8 cellular contexts compared by ENCODE assay signal in the genomic region with DNA sequence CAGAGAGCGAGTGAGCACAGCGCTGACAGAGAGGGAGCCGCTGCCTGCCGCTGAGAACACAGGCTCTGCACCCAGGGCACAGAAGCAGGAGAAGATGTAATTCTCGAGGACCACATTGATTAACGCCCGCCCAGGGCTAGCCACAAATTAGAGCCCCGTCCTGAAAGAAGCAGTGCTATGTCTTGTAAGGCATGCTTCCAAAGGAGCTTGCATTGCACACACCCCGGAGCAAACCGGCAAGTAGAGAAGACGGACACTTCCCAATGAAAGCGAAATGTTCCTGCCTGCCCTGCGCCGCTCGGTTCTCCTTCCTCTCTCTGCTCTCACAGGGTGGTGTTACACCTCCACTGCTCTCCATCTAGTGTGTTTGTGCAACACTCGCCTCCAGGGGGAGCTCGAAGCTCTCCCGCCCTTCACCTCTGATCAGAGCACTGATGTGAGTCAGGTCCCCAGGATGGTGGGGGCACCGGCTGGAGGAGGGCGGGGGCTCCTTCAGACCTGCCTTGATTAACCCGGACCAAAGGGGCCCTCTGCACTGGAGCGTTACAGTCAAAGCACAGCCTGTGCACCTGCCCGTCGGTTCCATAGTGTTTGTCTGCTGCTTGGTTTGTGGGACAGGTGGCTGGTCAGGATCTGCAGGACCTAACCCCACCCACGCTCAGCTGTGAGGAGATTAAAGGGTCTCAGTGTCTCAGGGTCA.
DNase-seq lines count a peak whose midpoint lies in the region; ATAC-seq, FAIRE-seq and TF ChIP-seq lines count a peak whose summit lies in the region.

No MANE protein-coding gene starts in this region.

- no peaks in the 10 kb centered on the region for H3K79me2 ChIP-seq in OCI-LY1 (ENCODE audit: insufficient read depth, low read length)

- peak overlapping the region; percentile 96 for H3K27ac ChIP-seq in OCI-LY1 (ENCODE audit: low read depth, low read length, poor library complexity, severe bottlenecking)

- no peaks in the 10 kb centered on the region for H3K9me3 ChIP-seq in OCI-LY1 (ENCODE audit: low read length)

- no peaks in the 10 kb centered on the region for H3F3A ChIP-seq in OCI-LY1 (ENCODE audit: insufficient read depth, low read length)

- TF ChIP-seq RAD21 in Ishikawa (IDR thresholded peaks at IDR 0.05; ENCODE audit: low read depth), result peak; percentile 66

- no peak overlapping the region for H2AFZ ChIP-seq in OCI-LY1 (ENCODE audit: low read length)

- peak overlapping the region; percentile 90 for H3K4me2 ChIP-seq in OCI-LY1 (ENCODE audit: low read length)

- ATAC-seq in GM21737 (IDR thresholded peaks at IDR 0.05; ENCODE audit: unreplicated experiment), result peak; percentile 77

- peak overlapping the region; percentile 76 for H3K9ac ChIP-seq in OCI-LY1 (ENCODE audit: low read length)

- peak; percentile 49 for FAIRE-seq in G401.6 (lab: Jason Lieb, UNC)

- DNase-seq in activated T-cell treated with anti-CD3 and anti-CD28 coated beads, Interleukin-2, amount 50 U/mL, for 48 hours, result peak; percentile 81
- DNase-seq in glomerular visceral epithelial cell (ENCODE audit: extremely low spot score) (peak; percentile 48), posterior cingulate gyrus (peak; percentile 62 to 94 (median 77)), hepatic stellate cell (ENCODE audit: low spot score) (no peak)

- no peaks in the 10 kb centered on the region for H3K27me3 ChIP-seq in OCI-LY1 (ENCODE audit: insufficient read depth, low read length)

- intact Hi-C loops in posterior cingulate gyrus (cut with DNase I), result no loop called here

- no peaks in the 10 kb centered on the region for H3K9me2 ChIP-seq in OCI-LY1 (ENCODE audit: low read depth, low read length)

- H3K36me3 ChIP-seq in OCI-LY1 (ENCODE audit: insufficient read depth, low read length), result no peaks in the 10 kb centered on the region

- peaks cover 71% of the 10 kb centered on the region for H3K4me1 ChIP-seq in OCI-LY1 (ENCODE audit: insufficient read depth, low read length, severe bottlenecking)

- TF ChIP-seq CTCF in OCI-LY1 (IDR thresholded peaks at IDR 0.05; ENCODE audit: low read length), result peak; percentile 82

- TF ChIP-seq EP300 in Ishikawa (IDR thresholded peaks at IDR 0.05; ENCODE audit: borderline replicate concordance), result no peak

- H3K4me3 ChIP-seq in OCI-LY1 (ENCODE audit: low read depth, low read length, poor library complexity, severe bottlenecking), result peak overlapping the region; percentile 58

- H4K20me1 ChIP-seq in OCI-LY1 (ENCODE audit: insufficient read depth, low read length), result no peaks in the 10 kb centered on the region

TF ChIP-seq in Ishikawa, 13 proteins besides CTCF, POLR2A, EP300 and RAD21:
- TF ChIP-seq ZBTB7A (IDR thresholded peaks at IDR 0.05; ENCODE audit: low read depth), result no peak
TF ChIP-seq in Ishikawa: peak in this region for 0.
